ENCODE assay signal across 36 cellular contexts in genomic region chr17:74642556-74642955, GRCh38. TPM values are rescaled to one million over a fixed set of nuclear protein-coding genes. Genes with fewer than 3 reads are reported as not detected.
"Had no signal": no experiment of that assay in that cellular context is flagged by ENCODE, and none has a peak within 500 bp of the region (broad histone marks: within the 10 kb centered on the region; RNA-seq: fewer than 3 reads in every experiment).

No MANE protein-coding gene starts in this region.

- H3K9me3 ChIP-seq: MG63, SJSA1, SK-N-SH had no signal

- DNase-seq: activated CD4-positive, alpha-beta memory T cell treated with anti-CD3 and anti-CD28 coated beads, Interleukin-2, amount 10 ng/mL, durations not matched to agents 7 days and 5 days; activated CD4-positive, alpha-beta T cell treated with anti-CD3 and anti-CD28 coated beads for 1 hour; activated CD4-positive, alpha-beta T cell treated with anti-CD3 and anti-CD28 coated beads for 48 hours; activated CD4-positive, CD25-positive, alpha-beta regulatory T cell; activated CD8-positive, alpha-beta memory T cell treated with anti-CD3 and anti-CD28 coated beads for 24 hours; activated CD8-positive, alpha-beta memory T cell treated with anti-CD3 and anti-CD28 coated beads, Interleukin-2, amount 10 ng/mL, durations not matched to agents 7 days and 5 days; activated CD8-positive, alpha-beta memory T cell treated with anti-CD3 and anti-CD28 coated beads, Interleukin-2, amount 50 U/mL, for 48 hours; activated effector memory CD4-positive, alpha-beta T cell treated with Interleukin-2 at 50 U/mL for 16 hours; activated naive CD4-positive, alpha-beta T cell treated with anti-CD3 and anti-CD28 coated beads, Interleukin-2, amount 10 ng/mL, durations not matched to agents 7 days and 5 days; activated naive CD8-positive, alpha-beta T cell treated with anti-CD3 and anti-CD28 coated beads, Interleukin-2, amount 50 U/mL, for 24 hours; activated T-cell treated with anti-CD3 and anti-CD28 coated beads, Interleukin-2, amount 50 U/mL, for 48 hours; anterior cingulate cortex; brain microvascular endothelial cell; central memory CD4-positive, alpha-beta T cell; Kasumi-1; KG1; MG63; NCI-H1048; NCI-H1105 treated with DMSO at 0.1 percent for 48 hours; NCI-H1436; NCI-H1694; NCI-H1930; NCI-H345; NCI-H524 treated with DMSO at 0.1 percent for 48 hours; SHP77; SK-N-SH had no signal

- H3K9me3 Mint-ChIP-seq: activated CD4-positive, alpha-beta memory T cell treated with anti-CD3 and anti-CD28 coated beads, Interleukin-2, amount 10 ng/mL, durations not matched to agents 7 days and 5 days; activated naive CD4-positive, alpha-beta T cell treated with anti-CD3 and anti-CD28 coated beads, Interleukin-2, amount 10 ng/mL, durations not matched to agents 7 days and 5 days; activated naive CD8-positive, alpha-beta T cell treated with anti-CD3 and anti-CD28 coated beads, Interleukin-2, amount 50 U/mL, for 24 hours; T-helper 1 cell treated with Interleukin-12 subunit alpha and Interleukin-12 subunit beta and Interleukin-4 antibody, amounts not matched to agents 30 μg/mL and 1 μg/mL, for 36 hours; T-helper 2 cell treated with Interferon-gamma antibody and Interleukin-4, amounts not matched to agents 5 μg/mL and 100 μg/mL, for 36 hours had no signal

- ATAC-seq: activated CD8-positive, alpha-beta memory T cell treated with anti-CD3 and anti-CD28 coated beads, Interleukin-2, amount 10 ng/mL, durations not matched to agents 7 days and 5 days; activated naive CD8-positive, alpha-beta T cell treated with anti-CD3 and anti-CD28 coated beads, Interleukin-2, amount 50 U/mL, for 24 hours; Panc1 had no signal

- FAIRE-seq: TTC549 had no signal

- H3K4me3 Mint-ChIP-seq: activated CD4-positive, alpha-beta memory T cell treated with anti-CD3 and anti-CD28 coated beads, Interleukin-2, amount 10 ng/mL, durations not matched to agents 7 days and 5 days; activated CD8-positive, alpha-beta memory T cell treated with anti-CD3 and anti-CD28 coated beads, Interleukin-2, amount 10 ng/mL, durations not matched to agents 7 days and 5 days; activated naive CD4-positive, alpha-beta T cell treated with anti-CD3 and anti-CD28 coated beads, Interleukin-2, amount 10 ng/mL, durations not matched to agents 7 days and 5 days; activated naive CD8-positive, alpha-beta T cell; activated naive CD8-positive, alpha-beta T cell treated with anti-CD3 and anti-CD28 coated beads, Interleukin-2, amount 50 U/mL, for 24 hours; T-helper 1 cell treated with Interleukin-12 subunit alpha and Interleukin-12 subunit beta and Interleukin-4 antibody, amounts not matched to agents 30 μg/mL and 1 μg/mL, for 36 hours; T-helper 2 cell treated with Interferon-gamma antibody and Interleukin-4, amounts not matched to agents 5 μg/mL and 100 μg/mL, for 36 hours had no signal

- H3K4me1 ChIP-seq: SJSA1 had no signal

- H3K4me3 ChIP-seq: MG63, SJSA1 had no signal

- H3K27me3 ChIP-seq: brain microvascular endothelial cell had no signal

- H3K36me3 ChIP-seq: brain microvascular endothelial cell, MG63, SJSA1 had no signal

- H3K27ac ChIP-seq: brain microvascular endothelial cell, SJSA1, VCaP had no signal

- H3K27ac Mint-ChIP-seq: activated CD4-positive, alpha-beta memory T cell treated with anti-CD3 and anti-CD28 coated beads, Interleukin-2, amount 10 ng/mL, durations not matched to agents 7 days and 5 days; activated CD8-positive, alpha-beta memory T cell treated with anti-CD3 and anti-CD28 coated beads, Interleukin-2, amount 10 ng/mL, durations not matched to agents 7 days and 5 days; activated naive CD4-positive, alpha-beta T cell treated with anti-CD3 and anti-CD28 coated beads, Interleukin-2, amount 10 ng/mL, durations not matched to agents 7 days and 5 days; activated naive CD8-positive, alpha-beta T cell; activated naive CD8-positive, alpha-beta T cell treated with anti-CD3 and anti-CD28 coated beads, Interleukin-2, amount 50 U/mL, for 24 hours; T-helper 1 cell treated with Interleukin-12 subunit alpha and Interleukin-12 subunit beta and Interleukin-4 antibody, amounts not matched to agents 30 μg/mL and 1 μg/mL, for 36 hours; T-helper 2 cell treated with Interferon-gamma antibody and Interleukin-4, amounts not matched to agents 5 μg/mL and 100 μg/mL, for 36 hours had no signal

- H3K36me3 Mint-ChIP-seq: activated CD8-positive, alpha-beta memory T cell treated with anti-CD3 and anti-CD28 coated beads, Interleukin-2, amount 10 ng/mL, durations not matched to agents 7 days and 5 days; activated naive CD8-positive, alpha-beta T cell had no signal

RNA-seq across cellular contexts. Expression of gene CD300E, which starts 19.0 kb away (rescaled TPM):
- total RNA-seq: activated CD4-positive, alpha-beta memory T cell treated with anti-CD3 and anti-CD28 coated beads, Interleukin-2, amount 10 ng/mL, durations not matched to agents 7 days and 5 days; activated CD8-positive, alpha-beta memory T cell treated with anti-CD3 and anti-CD28 coated beads, Interleukin-2, amount 10 ng/mL, durations not matched to agents 7 days and 5 days; cerebellum; NCI-H460; RPMI7951; SJSA1 had no signal
- polyA plus RNA-seq: SK-N-SH had no signal

RNA-seq across cellular contexts. Expression of gene CD300LD, which starts 50.5 kb away (rescaled TPM):
- total RNA-seq: activated CD4-positive, alpha-beta memory T cell treated with anti-CD3 and anti-CD28 coated beads, Interleukin-2, amount 10 ng/mL, durations not matched to agents 7 days and 5 days; activated CD8-positive, alpha-beta memory T cell treated with anti-CD3 and anti-CD28 coated beads, Interleukin-2, amount 10 ng/mL, durations not matched to agents 7 days and 5 days; cerebellum; NCI-H460; RPMI7951; SJSA1 had no signal
- polyA plus RNA-seq: SK-N-SH had no signal
